In the genomic region with DNA sequence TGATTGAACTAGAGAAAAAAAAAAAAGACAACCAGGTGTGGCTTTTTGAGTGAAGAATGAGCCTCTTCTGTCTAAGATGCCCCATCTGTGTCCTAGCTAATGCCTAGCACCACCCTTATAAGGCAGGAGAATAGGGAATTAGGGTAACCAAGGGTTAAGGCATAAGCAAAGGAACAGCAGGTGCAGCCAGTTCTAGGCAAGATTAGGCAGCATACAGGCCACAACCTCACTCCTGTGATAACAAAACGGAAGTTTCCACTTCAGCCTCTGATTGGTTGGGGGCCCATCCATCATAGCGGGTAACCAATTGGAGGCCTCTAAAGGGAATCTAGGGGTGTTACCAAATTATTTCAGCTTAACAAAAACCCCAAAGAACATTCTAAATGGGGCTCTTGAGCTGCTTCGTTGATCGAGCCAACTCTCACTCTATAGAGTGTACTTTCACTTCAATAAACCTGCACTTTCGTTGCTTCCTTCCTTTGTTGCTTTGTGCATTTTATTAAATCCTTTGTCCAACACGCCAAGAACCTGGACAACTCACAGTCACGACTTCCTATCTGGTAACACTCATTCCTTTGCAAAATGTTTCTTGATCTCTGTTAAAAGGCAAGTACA, we compare ENCODE assay signal across 8 cellular contexts.
A peak's percentile ranks its signal among the peaks of the same experiment; 100 is the strongest.
DNase-seq lines count a peak whose midpoint lies in the region; ATAC-seq lines count a peak whose summit lies in the region.

No MANE protein-coding gene starts in this region.

- DNase-seq in EL (peak; percentile 49), KG1 (lab: John Stamatoyannopoulos, UW) (peak; percentile 89), T follicular helper cell (ENCODE audit: low read depth) (peak; percentile 88), adipocyte (ENCODE audit: low read depth) (peak; percentile 38), iPS DF 19.7 (ENCODE audit: low read depth, low spot score) (peak; percentile 59), islet precursor cell (no peak)
- DNase-seq in stimulated activated CD4-positive, alpha-beta T cell treated with anti-CD3 and anti-CD28 coated beads, Interleukin-1b, Interleukin-23, amount 100 ng/mL, for 1 hour (ENCODE audit: low read depth in 2 of 2), result peak; percentile 82 to 93

- no peak overlapping the region for H3K9ac ChIP-seq in adipocyte (ENCODE audit: low read length)

- H3K4me1 ChIP-seq in adipocyte (ENCODE audit: control insufficient read depth, insufficient read depth, low read length), result peaks cover 3% of the 10 kb centered on the region

- no peaks in the 10 kb centered on the region for H3K9me3 ChIP-seq in adipocyte (ENCODE audit: control insufficient read depth, low read length)

- H3K36me3 ChIP-seq in adipocyte (ENCODE audit: control insufficient read depth, insufficient read depth, low read length, severe bottlenecking), result no peaks in the 10 kb centered on the region

- H3K27me3 ChIP-seq in adipocyte (replicated peaks; ENCODE audit: control insufficient read depth, insufficient read depth, low read length), result peaks cover 35% of the 10 kb centered on the region

- no peak overlapping the region for H3K4me3 ChIP-seq in adipocyte (ENCODE audit: low read length)

- peak; percentile 88 for ATAC-seq in GM21529 (IDR thresholded peaks at IDR 0.05; ENCODE audit: unreplicated experiment)
